8 cellular contexts compared by ENCODE assay signal in genomic region chr17:75404223-75404738, GRCh38. TPM values are rescaled to one million over a fixed set of nuclear protein-coding genes. Genes with fewer than 3 reads are reported as not detected.
DNase-seq lines count a peak whose midpoint lies in the region; ATAC-seq and TF ChIP-seq lines count a peak whose summit lies in the region.

No MANE protein-coding gene starts in this region.

- ATAC-seq in T-cell (replicated peaks in 1 of 4) (peak in 1 of 4 experiments; percentile 26), HG02973 (IDR thresholded peaks at IDR 0.05; ENCODE audit: unreplicated experiment) (no peak)

- H3K36me3 Mint-ChIP-seq in T-cell, result peaks cover 3% of the 10 kb centered on the region

- H3K27me3 Mint-ChIP-seq in T-cell, result no peaks in the 10 kb centered on the region

- peak overlapping the region; percentile 93 to 98 (median 97) for H3K4me3 Mint-ChIP-seq in T-cell

- H3K9me3 Mint-ChIP-seq in T-cell, result no peaks in the 10 kb centered on the region

- H3K27ac Mint-ChIP-seq in T-cell, result peak overlapping the region; percentile 93 to 94

- CTCF ChIA-PET in T-cell (lab: Charles Lee), result interaction anchor here (0.6 to 3.1 kb wide), 3 partner anchors 79 to 201 kb away, joined by 3 to 17 read pairs (median 10); no protein-coding TSS in a partner anchor

- DNase-seq in NCI-H1105 treated with DMSO at 0.1 percent for 48 hours (lab: John Stamatoyannopoulos, UW) (peak; percentile 56), T-cell (peak in 33 of 34 experiments; percentile 11 to 58 (median 37)), astrocyte of the spinal cord (ENCODE audit: low read depth, low spot score) (peak; percentile 80), hypothalamus (lab: John Stamatoyannopoulos, UW) (peak in 38 of 51 donors; percentile 2 to 69 (median 30)), putamen (ENCODE audit: low spot score) (peak; percentile 77), posterior vena cava (ENCODE audit: low spot score) (no peak)

- H3K4me3 ChIP-seq in GM08714 (ENCODE audit: low read length) (peak overlapping the region; percentile 94), astrocyte of the spinal cord (ENCODE audit: low read depth, low read length) (peak overlapping the region; percentile 96)

- in situ Hi-C loops in astrocyte of the spinal cord (cut with HindIII; ENCODE audit: low sequenced_read_pairs), result no loop called here

- peak; percentile 97 for TF ChIP-seq CTCF in astrocyte of the spinal cord (IDR thresholded peaks at IDR 0.05; ENCODE audit: low read depth, low read length)

- H3K4me1 Mint-ChIP-seq in T-cell, result peaks cover 51 to 56% (median 54%) of the 10 kb centered on the region in 3 donors

- intact Hi-C loops in posterior vena cava (cut with DNase I), result loop anchor here in 1 of 2 donors (2.0 kb wide), 1 partner anchor 81 kb away; no protein-coding TSS in a partner anchor

- POLR2A ChIA-PET in T-cell (lab: Charles Lee), result interaction anchor here in 1 of 2 donors (0.6 kb wide), 1 partner anchor 82 kb away, joined by 8 read pairs; no protein-coding TSS in a partner anchor

RNA-seq across cellular contexts. Expression of gene GRB2, which starts 1.2 kb away (rescaled TPM):
- total RNA-seq in T-cell (100 to 1,000 TPM; 103 to 133 (median 130) TPM), posterior vena cava (10 to 100 TPM; 87.2 to 97.8 TPM)

RNA-seq across cellular contexts. Expression of gene TMEM94, which starts 52.2 kb away (rescaled TPM):
- total RNA-seq in T-cell (100 to 1,000 TPM in 3 of 5 donors, 10 to 100 TPM in 2; 78.5 to 125 (median 105) TPM), posterior vena cava (10 to 100 TPM; 53.8 to 64.3 TPM)
